Comparison of ENCODE assay signal across 8 cellular contexts in genomic region chr16:81077077-81077940, GRCh38. TPM values are rescaled to one million over a fixed set of nuclear protein-coding genes. Genes with fewer than 3 reads are reported as not detected.
DNase-seq lines count a peak whose midpoint lies in the region; ATAC-seq and TF ChIP-seq lines count a peak whose summit lies in the region.

A gene with protein sequence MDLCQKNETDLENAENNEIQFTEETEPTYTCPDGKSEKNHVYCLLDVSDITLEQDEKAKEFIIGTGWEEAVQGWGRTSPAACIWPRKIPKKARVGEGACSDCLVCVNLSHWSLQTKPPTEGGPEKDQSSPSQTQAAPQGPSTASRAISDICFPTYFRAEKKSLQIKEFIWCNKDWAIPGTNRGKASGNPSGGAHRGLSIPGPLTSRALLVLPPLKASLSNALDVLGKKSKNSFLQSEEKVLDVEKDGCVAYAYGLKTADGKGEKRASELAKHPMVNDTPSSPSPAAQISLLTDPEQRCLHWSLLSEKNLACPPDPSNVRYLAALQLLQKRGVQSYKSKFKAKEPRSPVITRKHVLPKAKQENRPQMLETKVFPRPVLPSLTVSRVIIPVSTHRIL (minus strand): TSS chr16:81077238. CDS start chr16:81063955, 13,283 bp downstream.

- peak within 1 kb of the TSS in 3 of 7 donors; percentile 27 to 39 (median 38) for H3K4me3 Mint-ChIP-seq in CD8-positive, alpha-beta memory T cell
- H3K4me3 Mint-ChIP-seq in activated CD8-positive, alpha-beta T cell treated with anti-CD3 and anti-CD28 coated beads for 36 hours: no peak within 1 kb of the TSS

- H3K27ac ChIP-seq in CD8-positive, alpha-beta memory T cell (ENCODE audit: low read depth, low read length): peak within 1 kb of the TSS; percentile 95
- H3K27ac ChIP-seq in lung (ENCODE audit: low read depth in 1 of 2, low read length in 1 of 2): peak within 1 kb of the TSS; percentile 90 to 97

- H3K9me3 ChIP-seq in CD8-positive, alpha-beta memory T cell (ENCODE audit: low read length): no peaks in the 10 kb centered on the region
- no peaks in the 10 kb centered on the region for H3K9me3 ChIP-seq in lung (ENCODE audit: control insufficient read depth in 2 of 2, insufficient read depth in 1 of 2, low read length in 1 of 2)

- peak; percentile 94 to 98 (median 96) for DNase-seq in CD8-positive, alpha-beta memory T cell
- DNase-seq in HK-2 (ENCODE audit: unreplicated experiment): peak; percentile 98
- peak; percentile 78 for DNase-seq in NCI-H82 treated with DMSO at 0.1 percent for 48 hours (lab: John Stamatoyannopoulos, UW; ENCODE audit: unreplicated experiment)
- DNase-seq in activated CD8-positive, alpha-beta T cell treated with anti-CD3 and anti-CD28 coated beads for 36 hours: peak; percentile 99
- peak; percentile 93 for DNase-seq in effector CD4-positive, alpha-beta T cell
- peak; percentile 99 for DNase-seq in lung (ENCODE audit: low spot score)
- peak; percentile 85 to 97 (median 87) for DNase-seq in stimulated activated CD4-positive, alpha-beta T cell treated with anti-CD3 and anti-CD28 coated beads, TNF-alpha, amount 100 ng/mL, for 1 hour (ENCODE audit: low read depth in 3 of 3, low spot score in 1 of 3)

- no peaks in the 10 kb centered on the region for H3K9me3 Mint-ChIP-seq in CD8-positive, alpha-beta memory T cell
- no peaks in the 10 kb centered on the region for H3K9me3 Mint-ChIP-seq in activated CD8-positive, alpha-beta T cell treated with anti-CD3 and anti-CD28 coated beads for 36 hours

- 11 to 12% methylated on average over 53 to 58 of the region's 58 CpGs for WGBS in lung, 2 donors

- H3K27me3 Mint-ChIP-seq in CD8-positive, alpha-beta memory T cell: peaks cover 0 to 2% of the 10 kb centered on the region in 2 donors
- H3K27me3 Mint-ChIP-seq in activated CD8-positive, alpha-beta T cell treated with anti-CD3 and anti-CD28 coated beads for 36 hours: peaks cover 2% of the 10 kb centered on the region

- no peaks in the 10 kb centered on the region for H3K27me3 ChIP-seq in CD8-positive, alpha-beta memory T cell (ENCODE audit: insufficient read depth, low read length, poor library complexity, severe bottlenecking)
- H3K27me3 ChIP-seq in lung (ENCODE audit: control insufficient read depth, insufficient read depth): no peaks in the 10 kb centered on the region

- POLR2A ChIA-PET in CD8-positive, alpha-beta memory T cell (lab: Charles Lee): interaction anchor here (1.0 to 2.5 kb wide), 4 partner anchors 42 to 237 kb away, joined by 3 to 18 read pairs (median 10); partner anchors contain the start of genes ATMIN, CENPN, CMC2 and GAN
- POLR2A ChIA-PET in activated CD8-positive, alpha-beta T cell treated with anti-CD3 and anti-CD28 coated beads for 36 hours (lab: Charles Lee): interaction anchor here (0.7 to 2.6 kb wide), 7 partner anchors 11 to 237 kb away, joined by 3 to 10 read pairs (median 4); partner anchors contain the start of genes CENPN, CMC2 and GAN

- ATAC-seq in GM19463 (IDR thresholded peaks at IDR 0.05; ENCODE audit: unreplicated experiment) (peak; percentile 93), lung (ENCODE audit: insufficient read depth, low FRiP score) (peak; percentile 97)
- ATAC-seq in activated CD8-positive, alpha-beta T cell treated with anti-CD3 and anti-CD28 coated beads for 36 hours: peak; percentile 85

- H3K27ac Mint-ChIP-seq in CD8-positive, alpha-beta memory T cell: peak within 1 kb of the TSS in 2 of 8 donors; percentile 17 to 52
- H3K27ac Mint-ChIP-seq in activated CD8-positive, alpha-beta T cell treated with anti-CD3 and anti-CD28 coated beads for 36 hours: no peak within 1 kb of the TSS

- peaks cover 10% of the 10 kb centered on the region for H3K4me1 ChIP-seq in CD8-positive, alpha-beta memory T cell (ENCODE audit: insufficient read depth, low read length)
- H3K4me1 ChIP-seq in lung (ENCODE audit: control insufficient read depth in 2 of 2, insufficient read depth in 2 of 2, low read length in 2 of 2): no peaks in the 10 kb centered on the region

- H3K36me3 Mint-ChIP-seq in CD8-positive, alpha-beta memory T cell: peaks cover 0 to 2% (median 0%) of the 10 kb centered on the region in 3 donors
- H3K36me3 Mint-ChIP-seq in activated CD8-positive, alpha-beta T cell treated with anti-CD3 and anti-CD28 coated beads for 36 hours (ENCODE audit: low read depth): no peaks in the 10 kb centered on the region

- TF ChIP-seq CTCF in activated CD8-positive, alpha-beta T cell treated with anti-CD3 and anti-CD28 coated beads for 36 hours (IDR thresholded peaks at IDR 0.05): no peak
- TF ChIP-seq CTCF in lung (IDR thresholded peaks at IDR 0.05; ENCODE audit: control extremely low read depth, extremely low read depth): no peak

- CTCF ChIA-PET in CD8-positive, alpha-beta memory T cell (lab: Charles Lee): interaction anchor here (0.7 to 4.1 kb wide), 3 partner anchors 39 to 70 kb away, joined by 3 to 39 read pairs (median 4); partner anchors contain the start of genes ATMIN, CENPN and CMC2
- CTCF ChIA-PET in activated CD8-positive, alpha-beta T cell treated with anti-CD3 and anti-CD28 coated beads for 36 hours (lab: Charles Lee): interaction anchor here (1.2 to 4.3 kb wide), 6 partner anchors 17 to 73 kb away, joined by 4 to 30 read pairs (median 6); partner anchors contain the start of genes ATMIN and CENPN

- H3K4me1 Mint-ChIP-seq in CD8-positive, alpha-beta memory T cell: peaks cover 3 to 5% (median 4%) of the 10 kb centered on the region in 3 donors
- peaks cover 3% of the 10 kb centered on the region for H3K4me1 Mint-ChIP-seq in activated CD8-positive, alpha-beta T cell treated with anti-CD3 and anti-CD28 coated beads for 36 hours (ENCODE audit: low read depth)

- no peaks in the 10 kb centered on the region for H3K36me3 ChIP-seq in CD8-positive, alpha-beta memory T cell (ENCODE audit: insufficient read depth, low read length)
- no peaks in the 10 kb centered on the region for H3K36me3 ChIP-seq in lung (ENCODE audit: control insufficient read depth in 2 of 2, insufficient read depth in 2 of 2, low read length in 2 of 2)

- H3K4me3 ChIP-seq in CD8-positive, alpha-beta memory T cell (ENCODE audit: low read length): peak within 1 kb of the TSS; percentile 79
- H3K4me3 ChIP-seq in lung: peak within 1 kb of the TSS; percentile 68

- intact Hi-C loops in activated CD8-positive, alpha-beta T cell treated with anti-CD3 and anti-CD28 coated beads for 36 hours (cut with micrococcal nuclease): loop anchor here (5.0 kb wide), 1 partner anchor 70 kb away; the partner anchor contains the start of genes CENPN and CMC2

RNA-seq across cellular contexts. Expression of the gene that starts here (rescaled TPM):
- total RNA-seq in CD8-positive, alpha-beta memory T cell: under 1 TPM in 1 of 2 experiments, not detected in 1; 0.59 TPM
- 0.93 TPM for polyA plus RNA-seq in CD8-positive, alpha-beta memory T cell
- total RNA-seq in activated CD8-positive, alpha-beta T cell treated with anti-CD3 and anti-CD28 coated beads for 36 hours: under 1 TPM; 0.59 to 0.60 TPM
- total RNA-seq in lung: 1 to 10 TPM; 1.7 to 4.4 TPM
- polyA plus RNA-seq in lung: 1 to 10 TPM; 1.0 to 1.9 TPM

Comparison
In these comparisons a context has a peak if more than half of its experiments do, and no peak if none do; other contexts are left out.
1. Peak in every context shown above with its lines: DNase-seq, ATAC-seq, H3K4me3 ChIP-seq and H3K27ac ChIP-seq.
2. Peak in DNase-seq, H3K4me3 ChIP-seq and H3K27ac ChIP-seq in CD8-positive, alpha-beta memory T cell; RNA of the gene not detected or under 1 TPM.
3. Peak in DNase-seq and ATAC-seq in activated CD8-positive, alpha-beta T cell treated with anti-CD3 and anti-CD28 coated beads for 36 hours; RNA of the gene not detected or under 1 TPM.